In genomic region chr2:112138143-112139032, GRCh38 we compare ENCODE assay signal across 8 cellular contexts. TPM values are rescaled to one million over a fixed set of nuclear protein-coding genes. Genes with fewer than 3 reads are reported as not detected.
A peak's percentile ranks its signal among the peaks of the same experiment; 100 is the strongest.
DNase-seq lines count a peak whose midpoint lies in the region; ATAC-seq and TF ChIP-seq lines count a peak whose summit lies in the region.

A gene with protein sequence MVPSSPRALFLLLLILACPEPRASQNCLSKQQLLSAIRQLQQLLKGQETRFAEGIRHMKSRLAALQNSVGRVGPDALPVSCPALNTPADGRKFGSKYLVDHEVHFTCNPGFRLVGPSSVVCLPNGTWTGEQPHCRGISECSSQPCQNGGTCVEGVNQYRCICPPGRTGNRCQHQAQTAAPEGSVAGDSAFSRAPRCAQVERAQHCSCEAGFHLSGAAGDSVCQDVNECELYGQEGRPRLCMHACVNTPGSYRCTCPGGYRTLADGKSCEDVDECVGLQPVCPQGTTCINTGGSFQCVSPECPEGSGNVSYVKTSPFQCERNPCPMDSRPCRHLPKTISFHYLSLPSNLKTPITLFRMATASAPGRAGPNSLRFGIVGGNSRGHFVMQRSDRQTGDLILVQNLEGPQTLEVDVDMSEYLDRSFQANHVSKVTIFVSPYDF (plus strand): TSS chr2:112138385. CDS start chr2:112138656, 271 bp downstream.

- peaks cover 37% of the 10 kb centered on the region for H3K27me3 Mint-ChIP-seq in T-helper 17 cell

- peak within 1 kb of the TSS; percentile 89 for H3K4me2 ChIP-seq in trophoblast cell (ENCODE audit: low read length)

- H3K27ac Mint-ChIP-seq in T-helper 17 cell = peak within 1 kb of the TSS; percentile 67

- no peak within 1 kb of the TSS for H2AK5ac ChIP-seq in trophoblast cell (ENCODE audit: low read length)

- H4K8ac ChIP-seq in trophoblast cell (ENCODE audit: low read depth, low read length) = peak within 1 kb of the TSS; percentile 51

- H3K4me1 ChIP-seq in trophoblast cell (ENCODE audit: control insufficient read depth in 1 of 2, insufficient read depth in 2 of 2, low read length in 2 of 2) = peaks cover 3 to 8% of the 10 kb centered on the region in 2 experiments

- no peaks in the 10 kb centered on the region for H3K36me3 ChIP-seq in trophoblast cell (ENCODE audit: control insufficient read depth in 1 of 2, insufficient read depth in 2 of 2, low read length in 2 of 2)

- H3K4me1 Mint-ChIP-seq in T-helper 17 cell = peaks cover 11% of the 10 kb centered on the region

- H3K79me2 ChIP-seq in trophoblast cell (ENCODE audit: control insufficient read depth, insufficient read depth, low read length, poor library complexity) = no peaks in the 10 kb centered on the region

- no peak within 1 kb of the TSS for H3K14ac ChIP-seq in trophoblast cell (ENCODE audit: low read length)

- H4K12ac ChIP-seq in trophoblast cell (ENCODE audit: low read depth, low read length) = peak within 1 kb of the TSS; percentile 36

- peaks cover 20% of the 10 kb centered on the region for H3K27me3 ChIP-seq in trophoblast cell (ENCODE audit: insufficient read depth, low read length)

- no peak within 1 kb of the TSS for H2BK120ac ChIP-seq in trophoblast cell (ENCODE audit: insufficient read depth, low read length, poor library complexity)

- H2BK12ac ChIP-seq in trophoblast cell (ENCODE audit: low read length) = no peak within 1 kb of the TSS

- H3K27ac ChIP-seq in trophoblast cell (ENCODE audit: low read depth, low read length) = no peak within 1 kb of the TSS

- no peak within 1 kb of the TSS for H3K23ac ChIP-seq in trophoblast cell (ENCODE audit: low read length)

- peak; percentile 59 for DNase-seq in activated effector memory CD4-positive, alpha-beta T cell treated with anti-CD3 and anti-CD28 coated beads, Interleukin-2, amount 50 U/mL, for 16 hours
- no peak for DNase-seq in activated effector memory CD4-positive, alpha-beta T cell treated with Interleukin-2 at 50 U/mL for 16 hours
- no peak for DNase-seq in T-helper 17 cell
- no peak for DNase-seq in fibroblast of the aortic adventitia (ENCODE audit: low read depth)
- peak; percentile 39 to 74 for DNase-seq in trophoblast cell
- DNase-seq in NCI-H226 = no peak
- no peak for DNase-seq in omental fat pad (ENCODE audit: low spot score)

- ATAC-seq in T-helper 17 cell = no peak
- no peak for ATAC-seq in HG02870 (IDR thresholded peaks at IDR 0.05; ENCODE audit: unreplicated experiment)
- no peak for ATAC-seq in omental fat pad (ENCODE audit: low FRiP score)

- no peak within 1 kb of the TSS for H3K4ac ChIP-seq in trophoblast cell (ENCODE audit: low read depth, low read length)

- H3K4me3 Mint-ChIP-seq in T-helper 17 cell = peak within 1 kb of the TSS; percentile 83

- H2BK5ac ChIP-seq in trophoblast cell (ENCODE audit: low read depth, low read length, poor library complexity) = no peak within 1 kb of the TSS

- H3K9me3 ChIP-seq in T-helper 17 cell (ENCODE audit: control insufficient read depth, low read length, poor library complexity, severe bottlenecking) (no peaks in the 10 kb centered on the region), trophoblast cell (ENCODE audit: insufficient read depth, low read depth, low read length) (peaks cover 7% of the 10 kb centered on the region)

- H3K18ac ChIP-seq in trophoblast cell (ENCODE audit: low read length) = no peak within 1 kb of the TSS

- H3K4me3 ChIP-seq in fibroblast of the aortic adventitia (ENCODE audit: low read depth, low read length) (peak within 1 kb of the TSS; percentile 67), trophoblast cell (ENCODE audit: low read depth, low read length) (peak within 1 kb of the TSS; percentile 67)

- no CpG with 5 or more reads among the region's 84 CpGs for WGBS in trophoblast cell (ENCODE audit: extremely low coverage, insufficient coverage, insufficient read length)

- H4K91ac ChIP-seq in trophoblast cell (ENCODE audit: low read depth, low read length) = no peak within 1 kb of the TSS

- no peak for TF ChIP-seq CTCF in fibroblast of the aortic adventitia (IDR thresholded peaks at IDR 0.05; ENCODE audit: insufficient read depth, low read length)
- TF ChIP-seq CTCF in omental fat pad (IDR thresholded peaks at IDR 0.05) = no peak

- peaks cover 2% of the 10 kb centered on the region for H3K36me3 Mint-ChIP-seq in T-helper 17 cell (ENCODE audit: low read depth)

- peaks cover 1% of the 10 kb centered on the region for H3K79me1 ChIP-seq in trophoblast cell (ENCODE audit: low read length)

- H3K9ac ChIP-seq in trophoblast cell (ENCODE audit: low read length) = no peak within 1 kb of the TSS

- H2AFZ ChIP-seq in trophoblast cell (ENCODE audit: insufficient read depth, low read length, poor library complexity) = no peak within 1 kb of the TSS

RNA-seq across cellular contexts. Expression of the gene that starts here (rescaled TPM):
- total RNA-seq in T-helper 17 cell = 10 to 100 TPM; 17.2 to 21.7 TPM
- 3.2 and 7.8 TPM in 2 replicates for total RNA-seq in fibroblast of the aortic adventitia (ENCODE audit: low replicate concordance)
- 2.7 TPM in 2 replicates for polyA plus RNA-seq in trophoblast cell (2013)
- total RNA-seq in omental fat pad = 1 to 10 TPM in 3 of 4 donors, under 1 TPM in 1; 0.44 to 9.5 (median 7.2) TPM

Comparison
In these comparisons a context has a peak if more than half of its experiments do, and no peak if none do; other contexts are left out.
1. DNase-seq: peak in activated effector memory CD4-positive, alpha-beta T cell treated with anti-CD3 and anti-CD28 coated beads, Interleukin-2, amount 50 U/mL, for 16 hours (single experiment) and trophoblast cell (2 of 2); none in activated effector memory CD4-positive, alpha-beta T cell treated with Interleukin-2 at 50 U/mL for 16 hours (single experiment), T-helper 17 cell (0 of 3), fibroblast of the aortic adventitia (single experiment), NCI-H226 (single experiment) and omental fat pad (single experiment).